In genomic region chr6:157767071-157767750, GRCh38 we compare ENCODE assay signal across 1 cellular context.
TF ChIP-seq lines count a peak whose summit lies in the region.

No MANE protein-coding gene starts in this region.

TF ChIP-seq in HepG2, 621 proteins besides CTCF, POLR2A, EP300 and RAD21:
- no peak for TF ChIP-seq FOXA1 (IDR thresholded peaks at IDR 0.05)
- TF ChIP-seq FOXA1 (CRISPR knock-in tag; IDR thresholded peaks at IDR 0.05) = no peak
- peak; percentile 93 to 94 for TF ChIP-seq MAFK (conservative IDR thresholded peaks at IDR 0.05 in 1 of 2, IDR thresholded peaks at IDR 0.05 in 1 of 2; ENCODE audit: low read length in 2 of 2)
- peak; percentile 93 for TF ChIP-seq MAFF (IDR thresholded peaks at IDR 0.05; ENCODE audit: low read depth, low read length)
TF ChIP-seq in HepG2: peak in this region for 2.
